In genomic region chr14:90556050-90556477, GRCh38 we compare ENCODE assay signal across 11 cellular contexts.
DNase-seq lines count a peak whose midpoint lies in the region; ATAC-seq and TF ChIP-seq lines count a peak whose summit lies in the region.
"Had no signal": no experiment of that assay in that cellular context is flagged by ENCODE, and none has a peak within 500 bp of the region (broad histone marks: within the 10 kb centered on the region; RNA-seq: fewer than 3 reads in every experiment).

No MANE protein-coding gene starts in this region.

- H3K9me3 ChIP-seq in thyroid gland, result no peaks in the 10 kb centered on the region
- no peaks in the 10 kb centered on the region for H3K9me3 ChIP-seq in gastrocnemius medialis

- TF ChIP-seq CTCF in epithelial cell of proximal tubule (conservative IDR thresholded peaks at IDR 0.05; ENCODE audit: low read depth, low read length) (no peak), mesothelial cell of epicardium (IDR thresholded peaks at IDR 0.05; ENCODE audit: unreplicated experiment) (no peak), thyroid gland (IDR thresholded peaks at IDR 0.05) (no peak), gastrocnemius medialis (IDR thresholded peaks at IDR 0.05 in 4 of 5, conservative IDR thresholded peaks at IDR 0.05 in 1 of 5) (no peak)

- peak overlapping the region in 2 of 3 donors; percentile 30 to 56 for H3K27ac ChIP-seq in thyroid gland
- H3K27ac ChIP-seq in gastrocnemius medialis, result no peak overlapping the region

- peaks cover 2% of the 10 kb centered on the region for H3K27me3 Mint-ChIP-seq in mesothelial cell of epicardium (ENCODE audit: low read depth)

- 26 to 35% methylated on average over 9 to 14 of the region's 15 CpGs for WGBS in thyroid gland, 2 donors

- H3K9me3 Mint-ChIP-seq in mesothelial cell of epicardium, result no peaks in the 10 kb centered on the region
- H3K9me3 Mint-ChIP-seq: activated T-helper 1 cell treated with anti-CD3 and anti-CD28 coated beads, Interleukin-12 subunit alpha, Interleukin-12 subunit beta, Interleukin-2, Interleukin-4 antibody, amounts not matched to agents 30 ng/mL and 10 ng/mL and 1 ng/mL, durations not matched to agents 14 hours and 24 hours and 36 hours; T-helper 2 cell treated with Interferon-gamma antibody and Interleukin-4, amounts not matched to agents 5 μg/mL and 100 μg/mL, for 36 hours had no signal

- intact Hi-C loops in thyroid gland (cut with DNase I), result no loop called here
- intact Hi-C loops in gastrocnemius medialis (cut with DNase I; ENCODE audit: low total_unique reads), result no loop called here

- peak; percentile 68 for DNase-seq in NCI-H510A treated with DMSO at 0.1 percent for 48 hours (lab: John Stamatoyannopoulos, UW)
- DNase-seq in NCI-H510A (lab: John Stamatoyannopoulos, UW), result no peak
- no peak for DNase-seq in epithelial cell of proximal tubule (ENCODE audit: low read depth)
- peak in 1 of 2 experiments; percentile 67 for DNase-seq in mesothelial cell of epicardium (ENCODE audit: low spot score in 2 of 2, unreplicated experiment in 2 of 2)
- DNase-seq in thyroid gland, result peak; percentile 81 to 84
- no peak for DNase-seq in NCI-H2107 (lab: John Stamatoyannopoulos, UW)
- no peak for DNase-seq in gastrocnemius medialis
- DNase-seq: NCI-H774 had no signal

- peak overlapping the region; percentile 20 for H3K4me3 ChIP-seq in epithelial cell of proximal tubule (ENCODE audit: low read depth, low read length)
- peak overlapping the region in 1 of 3 donors; percentile 13 for H3K4me3 ChIP-seq in thyroid gland (replicated peaks in 1 of 3)
- no peak overlapping the region for H3K4me3 ChIP-seq in gastrocnemius medialis

- TF ChIP-seq POLR2A in thyroid gland (IDR thresholded peaks at IDR 0.05) (peak in 1 of 2 donors; percentile 19), gastrocnemius medialis (IDR thresholded peaks at IDR 0.05) (no peak)

- H3K4me1 ChIP-seq in thyroid gland, result peaks cover 6 to 19% of the 10 kb centered on the region in 2 donors
- H3K4me1 ChIP-seq in gastrocnemius medialis, result peaks cover 0 to 8% of the 10 kb centered on the region in 2 donors

- no peaks in the 10 kb centered on the region for H3K27me3 ChIP-seq in thyroid gland
- no peaks in the 10 kb centered on the region for H3K27me3 ChIP-seq in gastrocnemius medialis

- ATAC-seq in gastrocnemius medialis (no peak), HG03039 (IDR thresholded peaks at IDR 0.05; ENCODE audit: unreplicated experiment) (no peak)

- H3K4me3 Mint-ChIP-seq in mesothelial cell of epicardium, result peak overlapping the region; percentile 59
- H3K4me3 Mint-ChIP-seq: activated T-helper 1 cell treated with anti-CD3 and anti-CD28 coated beads, Interleukin-12 subunit alpha, Interleukin-12 subunit beta, Interleukin-2, Interleukin-4 antibody, amounts not matched to agents 30 ng/mL and 10 ng/mL and 1 ng/mL, durations not matched to agents 14 hours and 24 hours and 36 hours; T-helper 2 cell treated with Interferon-gamma antibody and Interleukin-4, amounts not matched to agents 5 μg/mL and 100 μg/mL, for 36 hours had no signal

- H3K27ac Mint-ChIP-seq in mesothelial cell of epicardium, result no peak overlapping the region
- H3K27ac Mint-ChIP-seq: activated T-helper 1 cell treated with anti-CD3 and anti-CD28 coated beads, Interleukin-12 subunit alpha, Interleukin-12 subunit beta, Interleukin-2, Interleukin-4 antibody, amounts not matched to agents 30 ng/mL and 10 ng/mL and 1 ng/mL, durations not matched to agents 14 hours and 24 hours and 36 hours; T-helper 2 cell treated with Interferon-gamma antibody and Interleukin-4, amounts not matched to agents 5 μg/mL and 100 μg/mL, for 36 hours had no signal

- H3K36me3 Mint-ChIP-seq in mesothelial cell of epicardium, result no peaks in the 10 kb centered on the region

- no peaks in the 10 kb centered on the region for H3K36me3 ChIP-seq in thyroid gland
- H3K36me3 ChIP-seq in gastrocnemius medialis, result no peaks in the 10 kb centered on the region

- in situ Hi-C loops in gastrocnemius medialis (cut with MboI; ENCODE audit: low sequenced_read_pairs in 4 of 4), result no loop called here

- H3K4me1 Mint-ChIP-seq in mesothelial cell of epicardium, result peaks cover 12% of the 10 kb centered on the region

Comparison
In these comparisons a context has a peak if more than half of its experiments do, and no peak if none do; other contexts are left out.
1. DNase-seq: peak in NCI-H510A treated with DMSO at 0.1 percent for 48 hours (single experiment) and thyroid gland (2 of 2); none in NCI-H510A (single experiment), epithelial cell of proximal tubule (single experiment), NCI-H2107 (single experiment) and gastrocnemius medialis (0 of 2).
2. H3K27ac ChIP-seq: peak in thyroid gland (2 of 3); none in gastrocnemius medialis (0 of 4).